ENCODE assay signal across 18 cellular contexts in genomic region chrX:107704587-107704986, GRCh38.
DNase-seq lines count a peak whose midpoint lies in the region; ATAC-seq and TF ChIP-seq lines count a peak whose summit lies in the region.
"Had no signal": no experiment of that assay in that cellular context is flagged by ENCODE, and none has a peak within 500 bp of the region (broad histone marks: within the 10 kb centered on the region; RNA-seq: fewer than 3 reads in every experiment).

No MANE protein-coding gene starts in this region.

- peaks cover 16% of the 10 kb centered on the region for H3K4me1 Mint-ChIP-seq in GM23338
- H3K4me1 Mint-ChIP-seq in T-helper 17 cell: peaks cover 22% of the 10 kb centered on the region
- peaks cover 19 to 35% (median 27%) of the 10 kb centered on the region in 3 donors for H3K4me1 Mint-ChIP-seq in naive B cell
- H3K4me1 Mint-ChIP-seq in stimulated activated memory B cell treated with anti-CD40 and anti-IgM and Interleukin-4, amounts not matched to agents 10 μg/mL and 1 μg/mL and 100 μg/mL, for 72 hours: peaks cover 36% of the 10 kb centered on the region
- peaks cover 32% of the 10 kb centered on the region for H3K4me1 Mint-ChIP-seq in activated T-helper 17 cell treated with anti-CD3 and anti-CD28 coated beads, Interleukin-2, amount 50 U/mL, for 72 hours

- H3K27me3 ChIP-seq in GM23338 (ENCODE audit: insufficient read depth): no peaks in the 10 kb centered on the region
- H3K27me3 ChIP-seq: BE2C had no signal

- no peak overlapping the region for H3K4me2 ChIP-seq in GM23338
- H3K4me2 ChIP-seq: A549 had no signal

- H3K27me3 Mint-ChIP-seq in GM23338 (ENCODE audit: insufficient read depth, low read depth, poor library complexity) (peaks cover 4% of the 10 kb centered on the region), T-helper 17 cell (no peaks in the 10 kb centered on the region), naive B cell (no peaks in the 10 kb centered on the region)
- H3K27me3 Mint-ChIP-seq in stimulated activated memory B cell treated with anti-CD40 and anti-IgM and Interleukin-4, amounts not matched to agents 10 μg/mL and 1 μg/mL and 100 μg/mL, for 72 hours: no peaks in the 10 kb centered on the region
- no peaks in the 10 kb centered on the region for H3K27me3 Mint-ChIP-seq in activated T-helper 17 cell treated with anti-CD3 and anti-CD28 coated beads, Interleukin-2, amount 50 U/mL, for 72 hours

- H3K36me3 ChIP-seq in GM23338 (ENCODE audit: insufficient read depth): no peaks in the 10 kb centered on the region
- H3K36me3 ChIP-seq: BE2C, HAP-1 had no signal

- DNase-seq in GM23338 (ENCODE audit: low spot score) (no peak), T-helper 17 cell (no peak), naive B cell (no peak), NCI-H1417 treated with DMSO at 0.1 percent for 48 hours (lab: John Stamatoyannopoulos, UW) (no peak), NCI-H526 (lab: John Stamatoyannopoulos, UW) (no peak)
- DNase-seq: BE2C; CD8-positive, alpha-beta T cell; COR-L47; DMS153; DMS79 treated with DMSO at 0.1 percent for 48 hours; EL; HFFc6 had no signal

- no peaks in the 10 kb centered on the region for H3K36me3 Mint-ChIP-seq in GM23338 (ENCODE audit: low read depth)
- no peaks in the 10 kb centered on the region for H3K36me3 Mint-ChIP-seq in T-helper 17 cell (ENCODE audit: low read depth)
- no peaks in the 10 kb centered on the region for H3K36me3 Mint-ChIP-seq in naive B cell
- no peaks in the 10 kb centered on the region for H3K36me3 Mint-ChIP-seq in stimulated activated memory B cell treated with anti-CD40 and anti-IgM and Interleukin-4, amounts not matched to agents 10 μg/mL and 1 μg/mL and 100 μg/mL, for 72 hours
- H3K36me3 Mint-ChIP-seq in activated T-helper 17 cell treated with anti-CD3 and anti-CD28 coated beads, Interleukin-2, amount 50 U/mL, for 72 hours (ENCODE audit: low read depth): no peaks in the 10 kb centered on the region
- H3K36me3 Mint-ChIP-seq: CD8-positive, alpha-beta T cell had no signal

- H3K27ac ChIP-seq in GM23338 (ENCODE audit: low read depth): no peak overlapping the region
- H3K27ac ChIP-seq: A549, C4-2B, HL-60 had no signal

- no peaks in the 10 kb centered on the region for H3F3A ChIP-seq in GM23338 (replicated peaks; ENCODE audit: low read depth)

- H3K4me1 ChIP-seq in GM23338 (ENCODE audit: insufficient read depth): no peaks in the 10 kb centered on the region
- H3K4me1 ChIP-seq: BE2C, HAP-1 had no signal

- H3K9me2 ChIP-seq in GM23338 (ENCODE audit: insufficient read depth): no peaks in the 10 kb centered on the region

- H3K27ac Mint-ChIP-seq in GM23338 (peak overlapping the region; percentile 3), T-helper 17 cell (peak overlapping the region; percentile 21), naive B cell (peak overlapping the region in 5 of 6 donors; percentile 1 to 71 (median 55))
- peak overlapping the region; percentile 32 for H3K27ac Mint-ChIP-seq in stimulated activated memory B cell treated with anti-CD40 and anti-IgM and Interleukin-4, amounts not matched to agents 10 μg/mL and 1 μg/mL and 100 μg/mL, for 72 hours
- H3K27ac Mint-ChIP-seq in activated T-helper 17 cell treated with anti-CD3 and anti-CD28 coated beads, Interleukin-2, amount 50 U/mL, for 72 hours: no peak overlapping the region
- H3K27ac Mint-ChIP-seq: CD8-positive, alpha-beta T cell; HFFc6 had no signal

- no peak for TF ChIP-seq CTCF in GM23338 (conservative IDR thresholded peaks at IDR 0.05; ENCODE audit: low read depth in 2 of 2)

- H3K79me2 ChIP-seq in GM23338 (replicated peaks; ENCODE audit: insufficient read depth): no peaks in the 10 kb centered on the region

- no peak overlapping the region for H3K4me3 ChIP-seq in GM23338
- H3K4me3 ChIP-seq: A549, HAP-1 had no signal

- H3K4me3 Mint-ChIP-seq in GM23338 (no peak overlapping the region), T-helper 17 cell (no peak overlapping the region), naive B cell (peak overlapping the region in 1 of 8 donors; percentile 18)
- no peak overlapping the region for H3K4me3 Mint-ChIP-seq in stimulated activated memory B cell treated with anti-CD40 and anti-IgM and Interleukin-4, amounts not matched to agents 10 μg/mL and 1 μg/mL and 100 μg/mL, for 72 hours
- H3K4me3 Mint-ChIP-seq in activated T-helper 17 cell treated with anti-CD3 and anti-CD28 coated beads, Interleukin-2, amount 50 U/mL, for 72 hours: no peak overlapping the region
- H3K4me3 Mint-ChIP-seq: CD8-positive, alpha-beta T cell; HFFc6 had no signal

- H3K9me3 Mint-ChIP-seq in GM23338: no peaks in the 10 kb centered on the region
- H3K9me3 Mint-ChIP-seq in naive B cell: peaks cover 0 to 5% (median 0%) of the 10 kb centered on the region in 7 donors
- peaks cover 3% of the 10 kb centered on the region for H3K9me3 Mint-ChIP-seq in stimulated activated memory B cell treated with anti-CD40 and anti-IgM and Interleukin-4, amounts not matched to agents 10 μg/mL and 1 μg/mL and 100 μg/mL, for 72 hours
- peaks cover 5% of the 10 kb centered on the region for H3K9me3 Mint-ChIP-seq in activated T-helper 17 cell treated with anti-CD3 and anti-CD28 coated beads, Interleukin-2, amount 50 U/mL, for 72 hours
- H3K9me3 Mint-ChIP-seq: CD8-positive, alpha-beta T cell; HFFc6 had no signal

- H4K20me1 ChIP-seq in GM23338 (replicated peaks; ENCODE audit: insufficient read depth): no peaks in the 10 kb centered on the region

- no peak for ATAC-seq in GM23338
- ATAC-seq in T-helper 17 cell: no peak
- no peak for ATAC-seq in naive B cell (ENCODE audit: low read depth in 2 of 2)
- no peak for ATAC-seq in stimulated activated memory B cell treated with anti-CD40 and anti-IgM and Interleukin-4, amounts not matched to agents 10 μg/mL and 1 μg/mL and 100 μg/mL, for 72 hours
- ATAC-seq in activated T-helper 17 cell treated with anti-CD3 and anti-CD28 coated beads, Interleukin-2, amount 50 U/mL, for 72 hours (replicated peaks): no peak
- ATAC-seq: A549; CD8-positive, alpha-beta T cell had no signal

- H2AFZ ChIP-seq in GM23338: no peak overlapping the region

- no peaks in the 10 kb centered on the region for H3K9me3 ChIP-seq in T-helper 17 cell (ENCODE audit: control insufficient read depth, low read length, poor library complexity, severe bottlenecking)
- H3K9me3 ChIP-seq: A549, BE2C, HAP-1 had no signal

TF ChIP-seq in GM23338, 12 proteins besides CTCF, POLR2A, EP300 and RAD21 (continues in another document):
- TF ChIP-seq CREB1 (CRISPR knock-in tag; IDR thresholded peaks at IDR 0.05; ENCODE audit: low read depth) (no peak), NANOG (IDR thresholded peaks at IDR 0.05; ENCODE audit: borderline replicate concordance) (no peak), ETS1 (IDR thresholded peaks at IDR 0.05) (no peak)
